ENCODE assay signal across 1 cellular context in the genomic region with DNA sequence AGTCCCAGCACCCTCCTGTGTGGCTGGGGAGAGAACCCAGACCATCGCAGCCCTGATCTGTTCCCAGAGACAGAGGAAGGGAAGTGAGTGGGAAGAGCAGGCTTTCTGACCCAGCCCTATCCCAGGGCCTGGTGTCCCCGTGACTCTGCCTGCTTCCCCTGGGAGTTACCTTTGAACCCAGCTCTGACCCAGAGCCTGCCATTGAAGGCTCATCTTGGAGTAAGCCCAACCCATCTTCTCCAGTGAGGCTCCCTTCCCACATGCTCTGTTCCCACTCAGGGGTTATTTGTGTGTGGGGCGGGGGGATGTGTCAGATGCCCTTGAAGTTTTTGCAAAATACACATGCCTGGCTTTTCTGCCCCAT.
TF ChIP-seq lines count a peak whose summit lies in the region.

No MANE protein-coding gene starts in this region.

TF ChIP-seq in IMR-90, 13 proteins besides CTCF, POLR2A, EP300 and RAD21 (continued from another document):
- no peak for TF ChIP-seq MAFK (IDR thresholded peaks at IDR 0.05; ENCODE audit: low read depth, low read length)
- no peak for TF ChIP-seq FOS (IDR thresholded peaks at IDR 0.05; ENCODE audit: low read depth, low read length)
- TF ChIP-seq, protein P1, sequence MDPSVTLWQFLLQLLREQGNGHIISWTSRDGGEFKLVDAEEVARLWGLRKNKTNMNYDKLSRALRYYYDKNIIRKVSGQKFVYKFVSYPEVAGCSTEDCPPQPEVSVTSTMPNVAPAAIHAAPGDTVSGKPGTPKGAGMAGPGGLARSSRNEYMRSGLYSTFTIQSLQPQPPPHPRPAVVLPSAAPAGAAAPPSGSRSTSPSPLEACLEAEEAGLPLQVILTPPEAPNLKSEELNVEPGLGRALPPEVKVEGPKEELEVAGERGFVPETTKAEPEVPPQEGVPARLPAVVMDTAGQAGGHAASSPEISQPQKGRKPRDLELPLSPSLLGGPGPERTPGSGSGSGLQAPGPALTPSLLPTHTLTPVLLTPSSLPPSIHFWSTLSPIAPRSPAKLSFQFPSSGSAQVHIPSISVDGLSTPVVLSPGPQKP (IDR thresholded peaks at IDR 0.05; ENCODE audit: borderline replicate concordance, low read depth, low read length) = no peak
- TF ChIP-seq USF2 (IDR thresholded peaks at IDR 0.05; ENCODE audit: low read depth, low read length) = no peak
- TF ChIP-seq MAZ (IDR thresholded peaks at IDR 0.05; ENCODE audit: borderline replicate concordance, low read depth, low read length) = no peak
- TF ChIP-seq RCOR1 (IDR thresholded peaks at IDR 0.05; ENCODE audit: insufficient replicate concordance, low read length) = no peak
- no peak for TF ChIP-seq RFX5 (IDR thresholded peaks at IDR 0.05; ENCODE audit: low read depth, low read length)
- TF ChIP-seq BHLHE40 (IDR thresholded peaks at IDR 0.05; ENCODE audit: low read depth, low read length) = no peak
- no peak for TF ChIP-seq CEBPB (IDR thresholded peaks at IDR 0.05; ENCODE audit: low read depth, low read length)
- TF ChIP-seq CHD1 (IDR thresholded peaks at IDR 0.05; ENCODE audit: low read depth, low read length) = no peak
- no peak for TF ChIP-seq SMC3 (IDR thresholded peaks at IDR 0.05; ENCODE audit: low read depth, low read length)
- no peak for TF ChIP-seq MXI1 (IDR thresholded peaks at IDR 0.05; ENCODE audit: borderline replicate concordance, low read depth, low read length)
